In the genomic region with DNA sequence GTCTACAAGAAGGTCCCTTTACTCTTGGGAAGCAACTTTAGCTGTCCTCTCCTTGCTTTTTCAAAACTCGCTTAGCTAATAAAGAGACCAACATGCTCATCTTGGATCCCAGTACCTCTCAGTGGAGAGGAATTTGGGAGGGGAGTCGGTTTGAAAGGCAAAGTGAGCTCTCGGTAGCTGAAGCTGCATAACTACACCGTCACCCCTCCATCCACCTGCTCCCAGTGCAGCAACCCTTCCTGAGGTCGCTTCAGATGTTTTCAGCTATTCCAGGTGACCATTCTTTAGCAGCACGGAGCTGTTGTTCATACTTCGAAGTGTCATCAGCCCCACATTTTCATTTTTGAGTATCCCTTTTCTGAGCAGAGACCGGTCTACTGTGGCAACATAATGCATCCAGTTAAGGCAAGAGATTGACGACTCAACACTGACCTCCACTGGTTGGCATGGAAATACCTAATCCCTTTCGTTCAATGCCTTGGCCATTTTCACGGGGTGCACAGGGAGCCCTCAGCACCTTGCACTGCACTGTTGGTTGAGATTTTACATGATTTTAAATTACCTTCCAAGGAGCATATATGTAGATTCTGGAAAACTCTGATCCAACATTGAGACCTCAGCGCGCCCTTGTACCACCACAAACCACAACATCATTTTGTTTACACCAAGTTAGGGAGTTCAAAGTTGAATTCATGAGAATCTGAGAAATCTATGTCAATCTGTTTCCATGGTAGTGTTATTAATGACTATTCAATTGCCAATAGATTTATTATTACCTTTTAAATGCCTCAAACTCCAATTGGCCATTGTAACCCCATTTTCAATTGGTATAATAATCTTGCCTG, we compare ENCODE assay signal across 8 cellular contexts. TPM values are rescaled to one million over a fixed set of nuclear protein-coding genes. Genes with fewer than 3 reads are reported as not detected.
DNase-seq lines count a peak whose midpoint lies in the region; ATAC-seq and TF ChIP-seq lines count a peak whose summit lies in the region.

No MANE protein-coding gene starts in this region.

- no peaks in the 10 kb centered on the region for H3K27me3 ChIP-seq in adrenal gland

- H3K9me3 ChIP-seq in adrenal gland (replicated peaks in 1 of 3): no peaks in the 10 kb centered on the region

- no peak overlapping the region for H3K27ac ChIP-seq in adrenal gland

- peaks cover 6% of the 10 kb centered on the region; the same call in 1 of the 2 replicates for H3K9me3 Mint-ChIP-seq in HFFc6

- H3K27ac Mint-ChIP-seq in HFFc6: no peak overlapping the region

- peak; percentile 57 for DNase-seq in HFFc6
- peak; percentile 93 for DNase-seq in NAMALWA (ENCODE audit: low spot score)
- DNase-seq in SKM-1 treated with dmso at 0.1 percent for 144 hours (lab: John Stamatoyannopoulos, UW; ENCODE audit: unreplicated experiment): peak; percentile 34
- DNase-seq in adrenal gland: peak; percentile 48 to 82 (median 67)
- no peak for DNase-seq in left ventricle myocardium superior
- peak; percentile 39 for DNase-seq in retinal pigment epithelial cell (ENCODE audit: low read depth)

- H3K4me1 ChIP-seq in adrenal gland (replicated peaks in 1 of 2): no peaks in the 10 kb centered on the region

- intact Hi-C loops in adrenal gland (cut with DNase I): loop anchor here in 1 of 2 donors (10.0 kb wide), 1 partner anchor 267 kb away; no protein-coding TSS in a partner anchor
- intact Hi-C loops in left ventricle myocardium superior (cut with micrococcal nuclease): loop anchor here (5.0 to 10.0 kb wide), 2 partner anchors 269 to 827 kb away; no protein-coding TSS in a partner anchor

- H3K27me3 Mint-ChIP-seq in HFFc6 (ENCODE audit: insufficient read depth): peaks cover 10% of the 10 kb centered on the region

- ATAC-seq in left ventricle myocardium superior (peak; percentile 96), HG02970 (IDR thresholded peaks at IDR 0.05; ENCODE audit: low FRiP score, unreplicated experiment) (no peak)

- TF ChIP-seq POLR2A in adrenal gland (IDR thresholded peaks at IDR 0.05): no peak

- WGBS in adrenal gland, 4 donors: 40 to 50% (median 43%) methylated on average over 13 of the region's 13 CpGs

- H3K36me3 ChIP-seq in adrenal gland (replicated peaks in 1 of 2): no peaks in the 10 kb centered on the region

- TF ChIP-seq CTCF in GM12875 (IDR thresholded peaks at IDR 0.05; ENCODE audit: borderline replicate concordance, insufficient read depth, low read depth, low read length): peak; percentile 73
- peak; percentile 84 for TF ChIP-seq CTCF in HFFc6 (IDR thresholded peaks at IDR 0.05)
- peak; percentile 59 to 87 (median 78) for TF ChIP-seq CTCF in adrenal gland (IDR thresholded peaks at IDR 0.05)
- peak; percentile 76 for TF ChIP-seq CTCF in retinal pigment epithelial cell (conservative IDR thresholded peaks at IDR 0.05; ENCODE audit: low read depth, low read length)

- peak overlapping the region; percentile 8; the same call in 1 of the 2 replicates for H3K4me3 Mint-ChIP-seq in HFFc6

- no peaks in the 10 kb centered on the region for H3K36me3 Mint-ChIP-seq in HFFc6 (ENCODE audit: low read depth)

- peaks cover 10% of the 10 kb centered on the region for H3K4me1 Mint-ChIP-seq in HFFc6 (ENCODE audit: low read depth)

- H3K4me3 ChIP-seq in GM12875 (ENCODE audit: low read depth, low read length): no peak overlapping the region
- H3K4me3 ChIP-seq in adrenal gland: no peak overlapping the region
- H3K4me3 ChIP-seq in retinal pigment epithelial cell (ENCODE audit: low read length): no peak overlapping the region

RNA-seq across cellular contexts. Expression of a gene that starts 42.2 kb away (rescaled TPM):
- total RNA-seq in HFFc6 (2021; fragmentation: NEBNext Ultra II Directional; extraction: Animal tissue kit (Norgen Biotek cat#: 25700)): not detected
- total RNA-seq in adrenal gland: 1 to 10 TPM in 4 of 8 donors, under 1 TPM in 4; 0.36 to 2.2 (median 0.95) TPM
- under 1 TPM; 0.24 to 0.35 (median 0.27) TPM for polyA plus RNA-seq in adrenal gland
- total RNA-seq in left ventricle myocardium superior: not detected
